1 cellular context compared by ENCODE assay signal in the genomic region with DNA sequence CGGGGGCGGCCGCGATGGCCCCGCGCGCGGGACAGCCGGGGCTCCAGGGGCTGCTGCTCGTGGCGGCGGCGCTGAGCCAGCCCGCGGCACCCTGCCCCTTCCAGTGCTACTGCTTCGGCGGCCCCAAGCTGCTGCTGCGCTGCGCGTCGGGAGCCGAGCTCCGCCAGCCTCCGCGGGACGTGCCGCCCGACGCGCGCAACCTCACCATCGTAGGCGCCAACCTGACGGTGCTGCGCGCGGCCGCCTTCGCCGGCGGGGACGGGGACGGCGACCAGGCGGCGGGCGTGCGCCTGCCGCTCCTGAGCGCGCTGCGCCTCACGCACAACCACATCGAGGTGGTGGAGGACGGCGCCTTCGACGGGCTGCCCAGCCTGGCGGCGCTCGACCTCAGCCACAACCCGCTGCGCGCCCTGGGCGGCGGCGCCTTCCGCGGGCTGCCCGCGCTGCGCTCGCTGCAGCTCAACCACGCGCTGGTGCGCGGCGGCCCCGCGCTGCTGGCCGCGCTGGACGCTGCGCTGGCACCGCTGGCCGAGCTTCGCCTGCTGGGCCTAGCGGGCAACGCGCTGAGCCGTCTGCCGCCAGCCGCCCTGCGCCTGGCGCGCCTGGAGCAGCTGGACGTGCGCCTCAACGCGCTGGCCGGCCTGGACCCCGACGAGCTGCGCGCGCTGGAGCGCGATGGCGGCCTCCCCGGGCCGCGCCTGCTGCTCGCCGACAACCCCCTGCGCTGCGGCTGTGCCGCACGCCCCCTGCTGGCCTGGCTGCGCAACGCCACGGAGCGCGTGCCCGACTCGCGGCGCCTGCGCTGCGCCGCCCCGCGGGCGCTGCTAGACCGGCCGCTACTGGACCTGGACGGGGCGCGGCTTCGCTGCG.
TF ChIP-seq lines count a peak whose summit lies in the region.

No MANE protein-coding gene starts in this region.

TF ChIP-seq in K562, 482 proteins besides CTCF, POLR2A, EP300 and RAD21 (continued from another document and continues in another):
- TF ChIP-seq, protein P1, sequence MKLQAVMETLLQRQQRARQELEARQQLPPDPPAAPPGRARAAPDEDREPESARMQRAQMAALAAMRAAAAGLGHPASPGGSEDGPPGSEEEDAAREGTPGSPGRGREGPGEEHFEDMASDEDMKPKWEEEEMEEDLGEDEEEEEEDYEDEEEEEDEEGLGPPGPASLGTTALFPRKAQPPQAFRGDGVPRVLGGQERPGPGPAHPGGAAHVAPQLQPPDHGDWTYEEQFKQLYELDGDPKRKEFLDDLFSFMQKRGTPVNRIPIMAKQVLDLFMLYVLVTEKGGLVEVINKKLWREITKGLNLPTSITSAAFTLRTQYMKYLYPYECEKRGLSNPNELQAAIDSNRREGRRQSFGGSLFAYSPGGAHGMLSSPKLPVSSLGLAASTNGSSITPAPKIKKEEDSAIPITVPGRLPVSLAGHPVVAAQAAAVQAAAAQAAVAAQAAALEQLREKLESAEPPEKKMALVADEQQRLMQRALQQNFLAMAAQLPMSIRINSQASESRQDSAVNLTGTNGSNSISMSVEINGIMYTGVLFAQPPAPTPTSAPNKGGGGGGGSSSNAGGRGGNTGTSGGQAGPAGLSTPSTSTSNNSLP (IDR thresholded peaks at IDR 0.05; ENCODE audit: borderline replicate concordance, low read depth, low read length): 0 out of 2 replicates have a peak, but pooled peaks have one; percentile 41
- TF ChIP-seq DMBX1 (CRISPR knock-in tag; IDR thresholded peaks at IDR 0.05; ENCODE audit: borderline replicate concordance) (peak; percentile 70; the same call in 1 of the 2 replicates), ZBTB17 (CRISPR knock-in tag; IDR thresholded peaks at IDR 0.05) (0 out of 2 replicates have a peak, but pooled peaks have one; percentile 53), SMAD4 (CRISPR knock-in tag; conservative IDR thresholded peaks at IDR 0.05) (peak; percentile 92), ZFPM2 (CRISPR knock-in tag; IDR thresholded peaks at IDR 0.05) (no peak), FOXA3 (CRISPR knock-in tag; conservative IDR thresholded peaks at IDR 0.05 in 1 of 2, IDR thresholded peaks at IDR 0.05 in 1 of 2) (no peak; a peak in 1 of 4 replicates), JUN (IDR thresholded peaks at IDR 0.05; ENCODE audit: borderline replicate concordance, low read depth, low read length) (peak; percentile 53; the same call in 1 of the 2 replicates), JUN (CRISPR knock-in tag; IDR thresholded peaks at IDR 0.05; ENCODE audit: borderline replicate concordance) (peak; percentile 88; the same call in 1 of the 2 replicates), RBM34 (IDR thresholded peaks at IDR 0.05; ENCODE audit: borderline replicate concordance, insufficient read depth, low read length) (no peak), NR2C1 (IDR thresholded peaks at IDR 0.05) (no peak), NR2C1 (tag; IDR thresholded peaks at IDR 0.05) (no peak), RBM17 (IDR thresholded peaks at IDR 0.05; ENCODE audit: borderline replicate concordance, low read depth, low read length) (no peak), ZNF830 (CRISPR knock-in tag; IDR thresholded peaks at IDR 0.05) (no peak), NFIC (IDR thresholded peaks at IDR 0.05) (no peak), NR4A1 (CRISPR knock-in tag; IDR thresholded peaks at IDR 0.05) (no peak), NR4A1 (tag; IDR thresholded peaks at IDR 0.05) (peak; percentile 51; the same call in 1 of the 2 replicates), ZNF507 (tag; conservative IDR thresholded peaks at IDR 0.05) (no peak), ZNF583 (CRISPR knock-in tag; IDR thresholded peaks at IDR 0.05) (peak; percentile 67; the same call in 1 of the 2 replicates), ZNF445 (CRISPR knock-in tag; IDR thresholded peaks at IDR 0.05; ENCODE audit: low read depth) (no peak), ZNF143 (CRISPR knock-in tag; IDR thresholded peaks at IDR 0.05) (no peak), HMGN3 (IDR thresholded peaks at IDR 0.05; ENCODE audit: borderline replicate concordance, extremely low read depth, insufficient read length, low read depth, low read length) (peak; percentile 94), PCBP1 (IDR thresholded peaks at IDR 0.05; ENCODE audit: low read depth, low read length, poor library complexity, severe bottlenecking) (peak; percentile 28), CBX3 (IDR thresholded peaks at IDR 0.05; ENCODE audit: borderline replicate concordance in 1 of 2, low read length in 2 of 2) (0 out of 3 replicates have a peak, but pooled peaks of 1 of the 2 experiments have one; percentile 60), KDM5B (IDR thresholded peaks at IDR 0.05; ENCODE audit: insufficient replicate concordance, low read depth, low read length) (peak; percentile 61), KDM1A (IDR thresholded peaks at IDR 0.05) (no peak), KDM2B (CRISPR knock-in tag; IDR thresholded peaks at IDR 0.05) (peak; percentile 84; the same call in 1 of the 2 replicates), STAG1 (CRISPR knock-in tag; IDR thresholded peaks at IDR 0.05; ENCODE audit: borderline replicate concordance) (peak; percentile 85; the same call in 1 of the 2 replicates), CBX8 (IDR thresholded peaks at IDR 0.05; ENCODE audit: borderline replicate concordance, extremely low read depth, low read depth, low read length, poor library complexity, severe bottlenecking) (no peak), CREB1 (IDR thresholded peaks at IDR 0.05) (0 out of 2 replicates have a peak, but pooled peaks have one; percentile 40), CREB1 (CRISPR knock-in tag; IDR thresholded peaks at IDR 0.05) (no peak; the same call in 1 of the 2 replicates), ZNF766 (CRISPR knock-in tag; conservative IDR thresholded peaks at IDR 0.05) (peak; percentile 89), BRD9 (IDR thresholded peaks at IDR 0.05; ENCODE audit: low read depth, partially characterized antibody) (no peak), JUND (IDR thresholded peaks at IDR 0.05; ENCODE audit: borderline replicate concordance, low read depth, low read length) (0 out of 2 replicates have a peak, but pooled peaks have one; percentile 40), JUND (tag; IDR thresholded peaks at IDR 0.05; ENCODE audit: borderline replicate concordance, low read depth, low read length) (no peak; the same call in 2 of the 3 replicates), MBD2 (IDR thresholded peaks at IDR 0.05; ENCODE audit: borderline replicate concordance, low read depth) (no peak)
- TF ChIP-seq, protein P2, sequence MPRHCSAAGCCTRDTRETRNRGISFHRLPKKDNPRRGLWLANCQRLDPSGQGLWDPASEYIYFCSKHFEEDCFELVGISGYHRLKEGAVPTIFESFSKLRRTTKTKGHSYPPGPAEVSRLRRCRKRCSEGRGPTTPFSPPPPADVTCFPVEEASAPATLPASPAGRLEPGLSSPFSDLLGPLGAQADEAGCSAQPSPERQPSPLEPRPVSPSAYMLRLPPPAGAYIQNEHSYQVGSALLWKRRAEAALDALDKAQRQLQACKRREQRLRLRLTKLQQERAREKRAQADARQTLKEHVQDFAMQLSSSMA (CRISPR knock-in tag; IDR thresholded peaks at IDR 0.05): peak; percentile 61; the same call in 1 of the 2 replicates
- TF ChIP-seq, protein P3, sequence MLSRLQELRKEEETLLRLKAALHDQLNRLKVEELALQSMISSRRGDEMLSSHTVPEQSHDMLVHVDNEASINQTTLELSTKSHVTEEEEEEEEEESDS (CRISPR knock-in tag; IDR thresholded peaks at IDR 0.05): no peak
- TF ChIP-seq, protein P4, sequence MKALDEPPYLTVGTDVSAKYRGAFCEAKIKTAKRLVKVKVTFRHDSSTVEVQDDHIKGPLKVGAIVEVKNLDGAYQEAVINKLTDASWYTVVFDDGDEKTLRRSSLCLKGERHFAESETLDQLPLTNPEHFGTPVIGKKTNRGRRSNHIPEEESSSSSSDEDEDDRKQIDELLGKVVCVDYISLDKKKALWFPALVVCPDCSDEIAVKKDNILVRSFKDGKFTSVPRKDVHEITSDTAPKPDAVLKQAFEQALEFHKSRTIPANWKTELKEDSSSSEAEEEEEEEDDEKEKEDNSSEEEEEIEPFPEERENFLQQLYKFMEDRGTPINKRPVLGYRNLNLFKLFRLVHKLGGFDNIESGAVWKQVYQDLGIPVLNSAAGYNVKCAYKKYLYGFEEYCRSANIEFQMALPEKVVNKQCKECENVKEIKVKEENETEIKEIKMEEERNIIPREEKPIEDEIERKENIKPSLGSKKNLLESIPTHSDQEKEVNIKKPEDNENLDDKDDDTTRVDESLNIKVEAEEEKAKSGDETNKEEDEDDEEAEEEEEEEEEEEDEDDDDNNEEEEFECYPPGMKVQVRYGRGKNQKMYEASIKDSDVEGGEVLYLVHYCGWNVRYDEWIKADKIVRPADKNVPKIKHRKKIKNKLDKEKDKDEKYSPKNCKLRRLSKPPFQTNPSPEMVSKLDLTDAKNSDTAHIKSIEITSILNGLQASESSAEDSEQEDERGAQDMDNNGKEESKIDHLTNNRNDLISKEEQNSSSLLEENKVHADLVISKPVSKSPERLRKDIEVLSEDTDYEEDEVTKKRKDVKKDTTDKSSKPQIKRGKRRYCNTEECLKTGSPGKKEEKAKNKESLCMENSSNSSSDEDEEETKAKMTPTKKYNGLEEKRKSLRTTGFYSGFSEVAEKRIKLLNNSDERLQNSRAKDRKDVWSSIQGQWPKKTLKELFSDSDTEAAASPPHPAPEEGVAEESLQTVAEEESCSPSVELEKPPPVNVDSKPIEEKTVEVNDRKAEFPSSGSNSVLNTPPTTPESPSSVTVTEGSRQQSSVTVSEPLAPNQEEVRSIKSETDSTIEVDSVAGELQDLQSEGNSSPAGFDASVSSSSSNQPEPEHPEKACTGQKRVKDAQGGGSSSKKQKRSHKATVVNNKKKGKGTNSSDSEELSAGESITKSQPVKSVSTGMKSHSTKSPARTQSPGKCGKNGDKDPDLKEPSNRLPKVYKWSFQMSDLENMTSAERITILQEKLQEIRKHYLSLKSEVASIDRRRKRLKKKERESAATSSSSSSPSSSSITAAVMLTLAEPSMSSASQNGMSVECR (CRISPR knock-in tag; IDR thresholded peaks at IDR 0.05): peak; percentile 37; the same call in 1 of the 2 replicates
- TF ChIP-seq, protein P5, sequence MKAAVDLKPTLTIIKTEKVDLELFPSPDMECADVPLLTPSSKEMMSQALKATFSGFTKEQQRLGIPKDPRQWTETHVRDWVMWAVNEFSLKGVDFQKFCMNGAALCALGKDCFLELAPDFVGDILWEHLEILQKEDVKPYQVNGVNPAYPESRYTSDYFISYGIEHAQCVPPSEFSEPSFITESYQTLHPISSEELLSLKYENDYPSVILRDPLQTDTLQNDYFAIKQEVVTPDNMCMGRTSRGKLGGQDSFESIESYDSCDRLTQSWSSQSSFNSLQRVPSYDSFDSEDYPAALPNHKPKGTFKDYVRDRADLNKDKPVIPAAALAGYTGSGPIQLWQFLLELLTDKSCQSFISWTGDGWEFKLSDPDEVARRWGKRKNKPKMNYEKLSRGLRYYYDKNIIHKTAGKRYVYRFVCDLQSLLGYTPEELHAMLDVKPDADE (conservative IDR thresholded peaks at IDR 0.05; ENCODE audit: control insufficient read depth, low read depth, low read length): peak; percentile 73; the same call in 1 of the 2 replicates
- TF ChIP-seq, protein P6, sequence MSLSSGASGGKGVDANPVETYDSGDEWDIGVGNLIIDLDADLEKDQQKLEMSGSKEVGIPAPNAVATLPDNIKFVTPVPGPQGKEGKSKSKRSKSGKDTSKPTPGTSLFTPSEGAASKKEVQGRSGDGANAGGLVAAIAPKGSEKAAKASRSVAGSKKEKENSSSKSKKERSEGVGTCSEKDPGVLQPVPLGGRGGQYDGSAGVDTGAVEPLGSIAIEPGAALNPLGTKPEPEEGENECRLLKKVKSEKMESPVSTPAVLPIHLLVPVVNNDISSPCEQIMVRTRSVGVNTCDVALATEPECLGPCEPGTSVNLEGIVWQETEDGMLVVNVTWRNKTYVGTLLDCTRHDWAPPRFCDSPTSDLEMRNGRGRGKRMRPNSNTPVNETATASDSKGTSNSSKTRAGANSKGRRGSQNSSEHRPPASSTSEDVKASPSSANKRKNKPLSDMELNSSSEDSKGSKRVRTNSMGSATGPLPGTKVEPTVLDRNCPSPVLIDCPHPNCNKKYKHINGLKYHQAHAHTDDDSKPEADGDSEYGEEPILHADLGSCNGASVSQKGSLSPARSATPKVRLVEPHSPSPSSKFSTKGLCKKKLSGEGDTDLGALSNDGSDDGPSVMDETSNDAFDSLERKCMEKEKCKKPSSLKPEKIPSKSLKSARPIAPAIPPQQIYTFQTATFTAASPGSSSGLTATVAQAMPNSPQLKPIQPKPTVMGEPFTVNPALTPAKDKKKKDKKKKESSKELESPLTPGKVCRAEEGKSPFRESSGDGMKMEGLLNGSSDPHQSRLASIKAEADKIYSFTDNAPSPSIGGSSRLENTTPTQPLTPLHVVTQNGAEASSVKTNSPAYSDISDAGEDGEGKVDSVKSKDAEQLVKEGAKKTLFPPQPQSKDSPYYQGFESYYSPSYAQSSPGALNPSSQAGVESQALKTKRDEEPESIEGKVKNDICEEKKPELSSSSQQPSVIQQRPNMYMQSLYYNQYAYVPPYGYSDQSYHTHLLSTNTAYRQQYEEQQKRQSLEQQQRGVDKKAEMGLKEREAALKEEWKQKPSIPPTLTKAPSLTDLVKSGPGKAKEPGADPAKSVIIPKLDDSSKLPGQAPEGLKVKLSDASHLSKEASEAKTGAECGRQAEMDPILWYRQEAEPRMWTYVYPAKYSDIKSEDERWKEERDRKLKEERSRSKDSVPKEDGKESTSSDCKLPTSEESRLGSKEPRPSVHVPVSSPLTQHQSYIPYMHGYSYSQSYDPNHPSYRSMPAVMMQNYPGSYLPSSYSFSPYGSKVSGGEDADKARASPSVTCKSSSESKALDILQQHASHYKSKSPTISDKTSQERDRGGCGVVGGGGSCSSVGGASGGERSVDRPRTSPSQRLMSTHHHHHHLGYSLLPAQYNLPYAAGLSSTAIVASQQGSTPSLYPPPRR (CRISPR knock-in tag; IDR thresholded peaks at IDR 0.05; ENCODE audit: borderline replicate concordance): no peak
- TF ChIP-seq, protein P7, sequence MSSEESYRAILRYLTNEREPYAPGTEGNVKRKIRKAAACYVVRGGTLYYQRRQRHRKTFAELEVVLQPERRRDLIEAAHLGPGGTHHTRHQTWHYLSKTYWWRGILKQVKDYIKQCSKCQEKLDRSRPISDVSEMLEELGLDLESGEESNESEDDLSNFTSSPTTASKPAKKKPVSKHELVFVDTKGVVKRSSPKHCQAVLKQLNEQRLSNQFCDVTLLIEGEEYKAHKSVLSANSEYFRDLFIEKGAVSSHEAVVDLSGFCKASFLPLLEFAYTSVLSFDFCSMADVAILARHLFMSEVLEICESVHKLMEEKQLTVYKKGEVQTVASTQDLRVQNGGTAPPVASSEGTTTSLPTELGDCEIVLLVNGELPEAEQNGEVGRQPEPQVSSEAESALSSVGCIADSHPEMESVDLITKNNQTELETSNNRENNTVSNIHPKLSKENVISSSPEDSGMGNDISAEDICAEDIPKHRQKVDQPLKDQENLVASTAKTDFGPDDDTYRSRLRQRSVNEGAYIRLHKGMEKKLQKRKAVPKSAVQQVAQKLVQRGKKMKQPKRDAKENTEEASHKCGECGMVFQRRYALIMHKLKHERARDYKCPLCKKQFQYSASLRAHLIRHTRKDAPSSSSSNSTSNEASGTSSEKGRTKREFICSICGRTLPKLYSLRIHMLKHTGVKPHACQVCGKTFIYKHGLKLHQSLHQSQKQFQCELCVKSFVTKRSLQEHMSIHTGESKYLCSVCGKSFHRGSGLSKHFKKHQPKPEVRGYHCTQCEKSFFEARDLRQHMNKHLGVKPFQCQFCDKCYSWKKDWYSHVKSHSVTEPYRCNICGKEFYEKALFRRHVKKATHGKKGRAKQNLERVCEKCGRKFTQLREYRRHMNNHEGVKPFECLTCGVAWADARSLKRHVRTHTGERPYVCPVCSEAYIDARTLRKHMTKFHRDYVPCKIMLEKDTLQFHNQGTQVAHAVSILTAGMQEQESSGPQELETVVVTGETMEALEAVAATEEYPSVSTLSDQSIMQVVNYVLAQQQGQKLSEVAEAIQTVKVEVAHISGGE (CRISPR knock-in tag; IDR thresholded peaks at IDR 0.05): peak in 2 of 3 experiments; percentile 29 to 47; a peak in 1 of 6 replicates
- TF ChIP-seq, protein P8, sequence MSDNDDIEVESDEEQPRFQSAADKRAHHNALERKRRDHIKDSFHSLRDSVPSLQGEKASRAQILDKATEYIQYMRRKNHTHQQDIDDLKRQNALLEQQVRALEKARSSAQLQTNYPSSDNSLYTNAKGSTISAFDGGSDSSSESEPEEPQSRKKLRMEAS (CRISPR knock-in tag; IDR thresholded peaks at IDR 0.05): peak; percentile 89
